In genomic region chr12:56581418-56582145, GRCh38 we compare ENCODE assay signal across 11 cellular contexts. TPM values are rescaled to one million over a fixed set of nuclear protein-coding genes. Genes with fewer than 3 reads are reported as not detected.
A peak's percentile ranks its signal among the peaks of the same experiment; 100 is the strongest.
DNase-seq lines count a peak whose midpoint lies in the region; ATAC-seq, FAIRE-seq and TF ChIP-seq lines count a peak whose summit lies in the region.
"Had no signal": no experiment of that assay in that cellular context is flagged by ENCODE, and none has a peak within 500 bp of the region (broad histone marks: within the 10 kb centered on the region; RNA-seq: fewer than 3 reads in every experiment).

No MANE protein-coding gene starts in this region.

- intact Hi-C loops in sciatic nerve (cut with DNase I): no loop called here
- intact Hi-C loops in Right ventricle myocardium superior (cut with DNase I): no loop called here

- no peaks in the 10 kb centered on the region for H3K27me3 ChIP-seq in bronchial epithelial cell (ENCODE audit: control insufficient read depth, insufficient read depth, low read length)

- ATAC-seq in sciatic nerve: peak; percentile 80
- no peak for ATAC-seq in HG02763 (IDR thresholded peaks at IDR 0.05; ENCODE audit: unreplicated experiment)
- ATAC-seq in Right ventricle myocardium superior (ENCODE audit: poor library complexity): no peak
- ATAC-seq: Panc1 had no signal

- TF ChIP-seq CTCF in bronchial epithelial cell (IDR thresholded peaks at IDR 0.05; ENCODE audit: insufficient read depth, low read length, severe bottlenecking): no peak

- FAIRE-seq in bronchial epithelial cell (lab: Jason Lieb, UNC): no peak

- H3K36me3 ChIP-seq in bronchial epithelial cell (ENCODE audit: control insufficient read depth, insufficient read depth, low read length): peaks cover 2% of the 10 kb centered on the region

- H3K4me3 ChIP-seq in bronchial epithelial cell (ENCODE audit: low read depth, low read length): no peak overlapping the region
- H3K4me3 ChIP-seq: HAP-1 had no signal

- DNase-seq in NK-92 treated with Interleukin-12 subunit alpha and Interleukin-12 subunit beta, amount 100 ng/mL, for 24 hours (lab: John Stamatoyannopoulos, UW): peak; percentile 34
- no peak for DNase-seq in NK-92 (lab: John Stamatoyannopoulos, UW; ENCODE audit: unreplicated experiment)
- DNase-seq in SW480 (ENCODE audit: low spot score): peak; percentile 67
- DNase-seq in bronchial epithelial cell (ENCODE audit: low read depth): peak; percentile 91
- no peak for DNase-seq in sciatic nerve (ENCODE audit: low spot score)
- DNase-seq in NCI-H146 (lab: John Stamatoyannopoulos, UW): no peak
- no peak for DNase-seq in Right ventricle myocardium superior
- DNase-seq: head of caudate nucleus had no signal

RNA-seq across cellular contexts. Expression of gene BAZ2A, which starts 48.5 kb away (rescaled TPM):
- 10.8 and 19.1 TPM in 2 replicates for total RNA-seq in bronchial epithelial cell
- 148 TPM for total RNA-seq in sciatic nerve
- total RNA-seq in Right ventricle myocardium superior: 28.5 TPM

RNA-seq across cellular contexts. Expression of gene RBMS2, which starts 60.0 kb away (rescaled TPM):
- total RNA-seq in bronchial epithelial cell (9.2 and 11.0 TPM in 2 replicates), sciatic nerve (90.6 TPM), Right ventricle myocardium superior (25.0 TPM)

Comparison
In these comparisons a context has a peak if more than half of its experiments do, and no peak if none do; other contexts are left out.
1. DNase-seq: peak in NK-92 treated with Interleukin-12 subunit alpha and Interleukin-12 subunit beta, amount 100 ng/mL, for 24 hours (single experiment), SW480 (single experiment) and bronchial epithelial cell (single experiment); none in NK-92 (single experiment), sciatic nerve (single experiment), NCI-H146 (single experiment) and Right ventricle myocardium superior (single experiment).